ENCODE assay signal across 8 cellular contexts in genomic region chr17:48597492-48597774, GRCh38. TPM values are rescaled to one million over a fixed set of nuclear protein-coding genes. Genes with fewer than 3 reads are reported as not detected.
DNase-seq lines count a peak whose midpoint lies in the region; TF ChIP-seq lines count a peak whose summit lies in the region.

No MANE protein-coding gene starts in this region.

- no peaks in the 10 kb centered on the region for H4K20me1 ChIP-seq in OCI-LY7 (ENCODE audit: insufficient read depth, low read length)
- H4K20me1 ChIP-seq in osteoblast (ENCODE audit: insufficient read depth, low read length), result no peaks in the 10 kb centered on the region

- intact Hi-C loops in CD4-positive, alpha-beta memory T cell (cut with micrococcal nuclease), result no loop called here
- intact Hi-C loops in OCI-LY7 (cut with micrococcal nuclease; ENCODE audit: unreplicated experiment), result loop anchor here (10.0 kb wide), 1 partner anchor 333 kb away; no protein-coding TSS in a partner anchor

- peak overlapping the region in 3 of 7 donors; percentile 13 to 73 (median 31) for H3K27ac Mint-ChIP-seq in CD4-positive, alpha-beta memory T cell
- H3K27ac Mint-ChIP-seq in endodermal cell, result no peak overlapping the region

- H2AFZ ChIP-seq in OCI-LY7 (ENCODE audit: low read length) (peak overlapping the region; percentile 40), osteoblast (ENCODE audit: low read length) (no peak overlapping the region)

- H3K4me1 Mint-ChIP-seq in CD4-positive, alpha-beta memory T cell, result peaks cover 27 to 58% (median 45%) of the 10 kb centered on the region in 4 donors
- H3K4me1 Mint-ChIP-seq in endodermal cell, result peaks cover 16% of the 10 kb centered on the region

- WGBS in endodermal cell (ENCODE audit: insufficient coverage in 1 of 2, insufficient read length in 1 of 2), 2 experiments, result 3 to 6% methylated on average over 7 to 17 of the region's 17 CpGs

- H3K4me3 ChIP-seq in CD4-positive, alpha-beta memory T cell (ENCODE audit: low read length in 2 of 2), result peak overlapping the region; percentile 54 to 57
- H3K4me3 ChIP-seq in OCI-LY7 (ENCODE audit: low read depth, low read length, poor library complexity, severe bottlenecking) (peak overlapping the region; percentile 57), endodermal cell (ENCODE audit: low read length) (no peak overlapping the region), osteoblast (ENCODE audit: insufficient read depth, low read length) (peak overlapping the region; percentile 58)

- H3K36me3 Mint-ChIP-seq in CD4-positive, alpha-beta memory T cell, result no peaks in the 10 kb centered on the region
- no peaks in the 10 kb centered on the region for H3K36me3 Mint-ChIP-seq in endodermal cell (ENCODE audit: low read depth)

- CTCF ChIA-PET in CD4-positive, alpha-beta memory T cell (lab: Charles Lee; ENCODE audit: partially characterized antibody), result interaction anchor here (0.6 kb wide), 1 partner anchor 17 kb away, joined by 3 read pairs; no protein-coding TSS in a partner anchor
- CTCF ChIA-PET in OCI-LY7 (lab: Charles Lee; ENCODE audit: unreplicated experiment), result no interaction called here

- peaks cover 52% of the 10 kb centered on the region for H3K4me1 ChIP-seq in CD4-positive, alpha-beta memory T cell (ENCODE audit: insufficient read depth, low read length)
- H3K4me1 ChIP-seq in OCI-LY7 (ENCODE audit: insufficient read depth, low read length, poor library complexity, severe bottlenecking), result peaks cover 6% of the 10 kb centered on the region
- no peaks in the 10 kb centered on the region for H3K4me1 ChIP-seq in endodermal cell (ENCODE audit: control insufficient read depth, insufficient read depth, low read length)
- H3K4me1 ChIP-seq in osteoblast (ENCODE audit: insufficient read depth, low read length), result no peaks in the 10 kb centered on the region

- no peaks in the 10 kb centered on the region for H3K9me3 ChIP-seq in CD4-positive, alpha-beta memory T cell (ENCODE audit: control insufficient read depth in 1 of 2, low read length in 2 of 2)
- H3K9me3 ChIP-seq in OCI-LY7 (ENCODE audit: low read length), result no peaks in the 10 kb centered on the region
- H3K9me3 ChIP-seq in endodermal cell (ENCODE audit: control insufficient read depth, low read length), result no peaks in the 10 kb centered on the region
- no peaks in the 10 kb centered on the region for H3K9me3 ChIP-seq in osteoblast (ENCODE audit: low read depth, low read length)

- no TSS peak for BruUV-seq in OCI-LY7 (replicated peaks; lab: Mats Ljungman, UMichigan)

- no peaks in the 10 kb centered on the region for H3K9me3 Mint-ChIP-seq in CD4-positive, alpha-beta memory T cell
- H3K9me3 Mint-ChIP-seq in endodermal cell, result no peaks in the 10 kb centered on the region

- H3K27me3 Mint-ChIP-seq in CD4-positive, alpha-beta memory T cell, result peaks cover 53 to 80% of the 10 kb centered on the region in 2 donors
- H3K27me3 Mint-ChIP-seq in endodermal cell (ENCODE audit: insufficient read depth), result peaks cover 100% of the 10 kb centered on the region

- peak in 2 of 5 donors; percentile 45 to 52 for DNase-seq in CD4-positive, alpha-beta memory T cell
- DNase-seq in OCI-LY7 (ENCODE audit: low spot score) (no peak), endodermal cell (peak; percentile 65), osteoblast (ENCODE audit: insufficient read length, low spot score, missing footprints) (no peak), NCI-H1417 treated with DMSO at 0.1 percent for 48 hours (lab: John Stamatoyannopoulos, UW) (no peak), glomerular visceral epithelial cell (ENCODE audit: extremely low spot score) (no peak), T1000 (lab: John Stamatoyannopoulos, UW) (no peak), NOMO-1 (lab: John Stamatoyannopoulos, UW; ENCODE audit: unreplicated experiment in 2 of 2) (no peak)

- H3K9me2 ChIP-seq in OCI-LY7 (ENCODE audit: insufficient read depth, low read length), result no peaks in the 10 kb centered on the region

- peak overlapping the region; percentile 60 for H3K4me2 ChIP-seq in OCI-LY7 (ENCODE audit: low read length)
- H3K4me2 ChIP-seq in osteoblast (ENCODE audit: insufficient read depth, low read length), result peak overlapping the region; percentile 60

- peak overlapping the region; percentile 75 to 93 (median 86) for H3K4me3 Mint-ChIP-seq in CD4-positive, alpha-beta memory T cell
- peak overlapping the region; percentile 32 for H3K4me3 Mint-ChIP-seq in endodermal cell

- POLR2A ChIA-PET in CD4-positive, alpha-beta memory T cell (lab: Charles Lee; ENCODE audit: partially characterized antibody), result no interaction called here
- POLR2A ChIA-PET in OCI-LY7 (lab: Charles Lee), result no interaction called here

- H3K9ac ChIP-seq in endodermal cell (ENCODE audit: extremely low read depth, low read length, poor library complexity, severe bottlenecking), result no peak overlapping the region

- H3K79me2 ChIP-seq in OCI-LY7 (ENCODE audit: insufficient read depth, low read depth, low read length) (no peaks in the 10 kb centered on the region), osteoblast (ENCODE audit: insufficient read depth, low read length) (no peaks in the 10 kb centered on the region)

- TF ChIP-seq CTCF in OCI-LY7 (conservative IDR thresholded peaks at IDR 0.05; ENCODE audit: low read length) (no peak), endodermal cell (conservative IDR thresholded peaks at IDR 0.05) (no peak), osteoblast (IDR thresholded peaks at IDR 0.05; ENCODE audit: extremely low read depth, low read depth, low read length) (no peak)

- no peak overlapping the region for H3K27ac ChIP-seq in CD4-positive, alpha-beta memory T cell (ENCODE audit: low read depth, low read length)
- H3K27ac ChIP-seq in OCI-LY7 (ENCODE audit: low read depth, low read length, poor library complexity, severe bottlenecking) (no peak overlapping the region), endodermal cell (ENCODE audit: low read depth, low read length) (no peak overlapping the region), osteoblast (ENCODE audit: low read depth, low read length) (no peak overlapping the region)

- no peaks in the 10 kb centered on the region for H3K36me3 ChIP-seq in CD4-positive, alpha-beta memory T cell (ENCODE audit: insufficient read depth, low read length)
- H3K36me3 ChIP-seq in OCI-LY7 (ENCODE audit: insufficient read depth, low read length) (no peaks in the 10 kb centered on the region), endodermal cell (ENCODE audit: control insufficient read depth, insufficient read depth, low read length) (no peaks in the 10 kb centered on the region), osteoblast (ENCODE audit: insufficient read depth, low read length) (no peaks in the 10 kb centered on the region)

- peaks cover 76% of the 10 kb centered on the region for H3K27me3 ChIP-seq in CD4-positive, alpha-beta memory T cell (ENCODE audit: insufficient read depth, low read length)
- H3K27me3 ChIP-seq in endodermal cell (ENCODE audit: control insufficient read depth, insufficient read depth, low read length, poor library complexity, severe bottlenecking) (peaks cover 100% of the 10 kb centered on the region), osteoblast (ENCODE audit: insufficient read depth, low read length) (peaks cover 98% of the 10 kb centered on the region)

RNA-seq across cellular contexts. Expression of gene HOXB5, which starts 3.9 kb away (rescaled TPM):
- not detected for total RNA-seq in CD4-positive, alpha-beta memory T cell
- polyA plus RNA-seq in CD4-positive, alpha-beta memory T cell, result not detected
- not detected in 2 replicates for total RNA-seq in OCI-LY7 (2014; rRNA removed; shearing (Covaris generic))
- total RNA-seq in OCI-LY7 (2022), result not detected in 2 replicates
- not detected for total RNA-seq in endodermal cell
- polyA plus RNA-seq in endodermal cell (2013, experiment 1 of 2), result 5.3 TPM
- polyA plus RNA-seq in endodermal cell (2013, experiment 2 of 2), result 2.5 TPM
- not detected in 2 replicates for total RNA-seq in osteoblast

RNA-seq across cellular contexts. Expression of gene HOXB6, which starts 7.4 kb away (rescaled TPM):
- total RNA-seq in CD4-positive, alpha-beta memory T cell, result under 1 TPM in 1 of 2 experiments, not detected in 1; 0.38 TPM
- not detected for polyA plus RNA-seq in CD4-positive, alpha-beta memory T cell
- 0.41 TPM in 1 of 2 replicates, not detected in the other for total RNA-seq in OCI-LY7 (2014; rRNA removed; shearing (Covaris generic))
- not detected in 2 replicates for total RNA-seq in OCI-LY7 (2022)
- total RNA-seq in endodermal cell, result not detected
- 14.4 TPM for polyA plus RNA-seq in endodermal cell (2013, experiment 1 of 2)
- polyA plus RNA-seq in endodermal cell (2013, experiment 2 of 2), result 10.0 TPM
- 0.59 and 0.72 TPM in 2 replicates for total RNA-seq in osteoblast

RNA-seq across cellular contexts. Expression of gene HOXB3, which starts 7.4 kb away (rescaled TPM):
- 10 to 100 TPM; 11.2 to 14.5 TPM for total RNA-seq in CD4-positive, alpha-beta memory T cell
- under 1 TPM in 1 of 2 donors, not detected in 1; 0.10 TPM for polyA plus RNA-seq in CD4-positive, alpha-beta memory T cell
- 7.7 and 14.0 TPM in 2 replicates for total RNA-seq in OCI-LY7 (2014; rRNA removed; shearing (Covaris generic))
- total RNA-seq in OCI-LY7 (2022) (13.0 and 14.6 TPM in 2 replicates), endodermal cell (not detected), osteoblast (1.5 and 1.8 TPM in 2 replicates)
- polyA plus RNA-seq in endodermal cell (2013, experiment 1 of 2), result 36.0 TPM
- polyA plus RNA-seq in endodermal cell (2013, experiment 2 of 2), result 33.5 TPM

RNA-seq across cellular contexts. Expression of gene HOXB7, which starts 13.4 kb away (rescaled TPM):
- under 1 TPM in 1 of 2 experiments, not detected in 1; 0.25 TPM for total RNA-seq in CD4-positive, alpha-beta memory T cell
- 1 to 10 TPM in 1 of 2 donors, under 1 TPM in 1; 0.23 to 1.3 TPM for polyA plus RNA-seq in CD4-positive, alpha-beta memory T cell
- 6.3 and 9.2 TPM in 2 replicates for total RNA-seq in OCI-LY7 (2014; rRNA removed; shearing (Covaris generic))
- 16.3 and 17.0 TPM in 2 replicates for total RNA-seq in OCI-LY7 (2022)
- total RNA-seq in endodermal cell, result not detected
- polyA plus RNA-seq in endodermal cell (2013, experiment 1 of 2), result 5.6 TPM
- 6.0 TPM for polyA plus RNA-seq in endodermal cell (2013, experiment 2 of 2)
- 0.36 TPM in 1 of 2 replicates, not detected in the other for total RNA-seq in osteoblast

RNA-seq across cellular contexts. Expression of gene HOXB8, which starts 17.7 kb away (rescaled TPM):
- not detected for total RNA-seq in CD4-positive, alpha-beta memory T cell
- polyA plus RNA-seq in CD4-positive, alpha-beta memory T cell, result not detected
- total RNA-seq in OCI-LY7 (2014; rRNA removed; shearing (Covaris generic)), result not detected in 2 replicates
- total RNA-seq in OCI-LY7 (2022) (not detected in 2 replicates), endodermal cell (not detected), osteoblast (not detected in 2 replicates)
- 10.3 TPM for polyA plus RNA-seq in endodermal cell (2013, experiment 1 of 2)
- polyA plus RNA-seq in endodermal cell (2013, experiment 2 of 2), result 7.2 TPM
